In the genomic region with DNA sequence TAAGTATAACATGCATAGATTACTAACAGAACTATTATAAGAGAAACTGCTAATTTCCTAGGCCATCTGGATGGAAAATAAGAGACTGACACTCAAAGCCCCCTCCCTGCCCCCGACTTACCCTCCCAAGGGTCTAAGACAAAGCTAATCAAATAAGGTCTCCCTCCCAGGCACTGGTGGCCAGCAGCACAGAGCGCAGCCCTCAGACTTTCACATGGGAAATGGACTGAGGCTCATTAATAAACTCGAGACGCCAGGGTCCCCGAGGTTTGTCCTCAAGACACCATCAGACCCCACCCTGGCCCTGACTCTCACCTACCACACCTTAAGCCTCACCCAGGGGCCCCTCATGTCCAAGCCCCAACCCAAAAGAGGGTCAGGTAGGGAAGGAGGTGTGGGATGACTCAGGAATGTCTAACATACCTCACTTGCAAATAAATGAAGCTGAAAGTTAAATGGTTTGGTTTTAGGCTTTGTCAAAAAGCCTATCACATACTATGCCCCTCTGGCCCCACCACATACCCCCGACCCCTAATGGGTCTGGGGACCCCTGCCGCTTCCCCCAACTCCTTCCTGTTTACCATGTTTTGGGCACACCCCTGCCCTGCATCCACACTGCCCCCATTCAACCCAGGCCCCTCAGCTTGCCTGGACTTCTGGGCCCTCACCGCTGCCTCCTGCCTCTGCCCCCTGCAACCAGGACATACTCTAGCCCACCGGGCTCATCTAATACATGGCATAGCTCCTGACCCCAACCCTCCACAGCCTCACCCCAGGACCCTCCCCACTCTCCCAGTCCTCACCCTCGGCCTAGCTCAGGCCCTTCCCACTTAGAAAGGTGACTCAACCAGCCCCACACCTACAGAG, we compare ENCODE assay signal across 12 cellular contexts. TPM values are rescaled to one million over a fixed set of nuclear protein-coding genes. Genes with fewer than 3 reads are reported as not detected.
A peak's percentile ranks its signal among the peaks of the same experiment; 100 is the strongest.
DNase-seq lines count a peak whose midpoint lies in the region; ATAC-seq and TF ChIP-seq lines count a peak whose summit lies in the region.
"Had no signal": no experiment of that assay in that cellular context is flagged by ENCODE, and none has a peak within 500 bp of the region (broad histone marks: within the 10 kb centered on the region; RNA-seq: fewer than 3 reads in every experiment).

No MANE protein-coding gene starts in this region.

- no peaks in the 10 kb centered on the region for H3K27me3 ChIP-seq in endodermal cell (ENCODE audit: control insufficient read depth, insufficient read depth, low read length, poor library complexity, severe bottlenecking)

- DNase-seq in GM12865 (ENCODE audit: low read depth) (no peak), OCI-LY7 (ENCODE audit: low spot score) (no peak), endodermal cell (peak; percentile 90), omental fat pad (ENCODE audit: low spot score) (no peak), SKM-1 treated with dmso at 0.1 percent for 144 hours (lab: John Stamatoyannopoulos, UW; ENCODE audit: unreplicated experiment) (no peak), posterior vena cava (ENCODE audit: low spot score) (no peak), NCI-H526 (lab: John Stamatoyannopoulos, UW) (no peak)
- DNase-seq: activated T-cell treated with anti-CD3 and anti-CD28 coated beads for 4 hours, dermis blood vessel endothelial cell, DMS79 treated with DMSO at 0.1 percent for 48 hours, NCI-H2171 treated with DMSO at 0.1 percent for 48 hours had no signal

- H2AFZ ChIP-seq in OCI-LY7 (ENCODE audit: low read length) = no peak overlapping the region

- H3K4me3 ChIP-seq in GM12865 (ENCODE audit: low read depth, low read length) = peak overlapping the region; percentile 70
- peak overlapping the region; percentile 5 for H3K4me3 ChIP-seq in OCI-LY7 (ENCODE audit: low read depth, low read length, poor library complexity, severe bottlenecking)
- no peak overlapping the region for H3K4me3 ChIP-seq in endodermal cell (ENCODE audit: low read length)

- CTCF ChIA-PET in OCI-LY7 (lab: Charles Lee; ENCODE audit: unreplicated experiment) = interaction anchor here (0.6 kb wide), 1 partner anchor 12 kb away, joined by 3 read pairs; no protein-coding TSS in a partner anchor

- H3K9me3 Mint-ChIP-seq in endodermal cell = no peaks in the 10 kb centered on the region

- WGBS in endodermal cell (ENCODE audit: insufficient coverage in 1 of 2, insufficient read length in 1 of 2), 2 experiments = 72 to 79% methylated on average over 3 to 10 of the region's 10 CpGs

- peaks cover 60% of the 10 kb centered on the region for H3K4me1 Mint-ChIP-seq in endodermal cell

- no peaks in the 10 kb centered on the region for H3K9me2 ChIP-seq in OCI-LY7 (ENCODE audit: insufficient read depth, low read length)

- no peaks in the 10 kb centered on the region for H3K27me3 Mint-ChIP-seq in endodermal cell (ENCODE audit: insufficient read depth)

- intact Hi-C loops in OCI-LY7 (cut with micrococcal nuclease; ENCODE audit: unreplicated experiment) = no loop called here
- intact Hi-C loops in posterior vena cava (cut with DNase I) = no loop called here

- no peaks in the 10 kb centered on the region; the same call in 1 of the 2 replicates for H3K36me3 ChIP-seq in OCI-LY7 (ENCODE audit: insufficient read depth, low read length)
- peaks cover 7% of the 10 kb centered on the region for H3K36me3 ChIP-seq in endodermal cell (ENCODE audit: control insufficient read depth, insufficient read depth, low read length)

- POLR2A ChIA-PET in OCI-LY7 (lab: Charles Lee) = interaction anchor here (0.5 to 1.5 kb wide), 5 partner anchors 17 to 72 kb away, joined by 3 to 8 read pairs (median 3); partner anchors contain the start of gene STARD10

- H3K27ac ChIP-seq in OCI-LY7 (ENCODE audit: low read depth, low read length, poor library complexity, severe bottlenecking) = peak overlapping the region; percentile 63
- H3K27ac ChIP-seq in endodermal cell (ENCODE audit: low read depth, low read length) = no peak overlapping the region

- H3K4me1 ChIP-seq in OCI-LY7 (ENCODE audit: insufficient read depth, low read length, poor library complexity, severe bottlenecking) (peaks cover 90% of the 10 kb centered on the region), endodermal cell (ENCODE audit: control insufficient read depth, insufficient read depth, low read length) (peaks cover 11% of the 10 kb centered on the region)

- peak overlapping the region; percentile 47 for H3K4me3 Mint-ChIP-seq in endodermal cell

- peaks cover 16% of the 10 kb centered on the region; the same call in 1 of the 2 replicates for H3K79me2 ChIP-seq in OCI-LY7 (ENCODE audit: insufficient read depth, low read depth, low read length)

- peak overlapping the region; percentile 81 for H3K4me2 ChIP-seq in OCI-LY7 (ENCODE audit: low read length)

- H3K9ac ChIP-seq in endodermal cell (ENCODE audit: extremely low read depth, low read length, poor library complexity, severe bottlenecking) = peak overlapping the region; percentile 25

- TF ChIP-seq CTCF in GM12865 (IDR thresholded peaks at IDR 0.05; ENCODE audit: insufficient read depth, low read depth, low read length, missing control alignments) = no peak
- no peak for TF ChIP-seq CTCF in OCI-LY7 (conservative IDR thresholded peaks at IDR 0.05; ENCODE audit: low read length)
- no peak for TF ChIP-seq CTCF in endodermal cell (conservative IDR thresholded peaks at IDR 0.05)
- TF ChIP-seq CTCF in omental fat pad (IDR thresholded peaks at IDR 0.05) = no peak

- ATAC-seq in omental fat pad (ENCODE audit: low FRiP score) (peak; percentile 8), HG03521 (IDR thresholded peaks at IDR 0.05; ENCODE audit: unreplicated experiment) (no peak)

- no peaks in the 10 kb centered on the region for H3K9me3 ChIP-seq in OCI-LY7 (ENCODE audit: low read length)
- no peaks in the 10 kb centered on the region for H3K9me3 ChIP-seq in endodermal cell (ENCODE audit: control insufficient read depth, low read length)

- H3K27ac Mint-ChIP-seq in endodermal cell = peak overlapping the region; percentile 96

- H4K20me1 ChIP-seq in OCI-LY7 (ENCODE audit: insufficient read depth, low read length) = no peaks in the 10 kb centered on the region

- no TSS peak for BruUV-seq in OCI-LY7 (replicated peaks; lab: Mats Ljungman, UMichigan)

- peaks cover 13% of the 10 kb centered on the region for H3K36me3 Mint-ChIP-seq in endodermal cell (ENCODE audit: low read depth)

RNA-seq across cellular contexts. Expression of gene ARAP1, which starts 11.4 kb away (rescaled TPM):
- 61.3 and 65.6 TPM in 2 replicates for total RNA-seq in OCI-LY7 (2014; rRNA removed; shearing (Covaris generic))
- 96.9 and 106 TPM in 2 replicates for total RNA-seq in OCI-LY7 (2022)
- total RNA-seq in endodermal cell = 10 to 100 TPM; 74.4 to 88.3 TPM
- polyA plus RNA-seq in endodermal cell (2013, experiment 1 of 2) = 33.5 TPM
- 27.9 TPM for polyA plus RNA-seq in endodermal cell (2013, experiment 2 of 2)
- 100 to 1,000 TPM; 112 to 204 (median 123) TPM for total RNA-seq in omental fat pad
- 10 to 100 TPM; 49.9 to 81.9 TPM for total RNA-seq in posterior vena cava

RNA-seq across cellular contexts. Expression of gene STARD10, which starts 53.1 kb away (rescaled TPM):
- 8.1 and 12.9 TPM in 2 replicates for total RNA-seq in OCI-LY7 (2014; rRNA removed; shearing (Covaris generic))
- total RNA-seq in OCI-LY7 (2022) (10.4 and 12.1 TPM in 2 replicates), endodermal cell (10 to 100 TPM; 32.2 to 33.3 TPM), omental fat pad (10 to 100 TPM; 10.9 to 20.6 (median 15.4) TPM), posterior vena cava (10 to 100 TPM; 20.4 to 22.1 TPM)
- polyA plus RNA-seq in endodermal cell (2013, experiment 1 of 2) = 23.2 TPM
- polyA plus RNA-seq in endodermal cell (2013, experiment 2 of 2) = 21.0 TPM
